Comparison of ENCODE assay signal across 27 cellular contexts in genomic region chr11:88861618-88862017, GRCh38.
DNase-seq lines count a peak whose midpoint lies in the region; ATAC-seq lines count a peak whose summit lies in the region.
"Had no signal": no experiment of that assay in that cellular context is flagged by ENCODE, and none has a peak within 500 bp of the region (broad histone marks: within the 10 kb centered on the region; RNA-seq: fewer than 3 reads in every experiment).

No MANE protein-coding gene starts in this region.

- H3K4me3 ChIP-seq in H7 (ENCODE audit: insufficient read depth, low read depth, low read length), result no peak overlapping the region
- H3K4me3 ChIP-seq: A549; BLaER1 treated with 17β-estradiol and CSF1 and Interleukin-3, amounts not matched to agents 10 nM and 100 nM; GM12878; SJSA1 had no signal

- no peaks in the 10 kb centered on the region for H3K27me3 ChIP-seq in H7 (ENCODE audit: control insufficient read depth, insufficient read depth, low read length)
- H3K27me3 ChIP-seq: BLaER1 treated with 17β-estradiol and CSF1 and Interleukin-3, amounts not matched to agents 10 nM and 100 nM; SJSA1 had no signal

- peak; percentile 92 for DNase-seq in NCI-H1105 treated with DMSO at 0.1 percent for 48 hours (lab: John Stamatoyannopoulos, UW)
- DNase-seq in NCI-H1930 (lab: John Stamatoyannopoulos, UW), result peak; percentile 12 to 51
- peak; percentile 95 for DNase-seq in NCI-H69 (lab: John Stamatoyannopoulos, UW)
- no peak for DNase-seq in left colon
- no peak for DNase-seq in kidney tubule cell (ENCODE audit: low spot score)
- no peak for DNase-seq in H7
- DNase-seq: AML-193; CD4-positive, alpha-beta T cell; DMS79; EL; GDM1; Karpas-422; NCI-H1092; NCI-H1694 treated with DMSO at 0.1 percent for 48 hours; NCI-H2171; NCI-H226; NCI-H510A treated with DMSO at 0.1 percent for 48 hours; NCI-H82; Right ventricle myocardium superior; RPMI8226 had no signal

- intact Hi-C loops in left colon (cut with DNase I, micrococcal nuclease), result no loop called here

- H3K36me3 ChIP-seq in H7 (replicated peaks; ENCODE audit: control insufficient read depth, insufficient read depth, low read length), result no peaks in the 10 kb centered on the region
- H3K36me3 ChIP-seq: BLaER1 treated with 17β-estradiol and CSF1 and Interleukin-3, amounts not matched to agents 10 nM and 100 nM; SJSA1 had no signal

- ATAC-seq in left colon (peak; percentile 59), GM18867 (IDR thresholded peaks at IDR 0.05; ENCODE audit: unreplicated experiment) (no peak)
- ATAC-seq: A549, GM12878, HCT116, HepG2 had no signal

Comparison
In these comparisons a context has a peak if more than half of its experiments do, and no peak if none do; other contexts are left out.
1. DNase-seq: peak in NCI-H1105 treated with DMSO at 0.1 percent for 48 hours (single experiment), NCI-H1930 (2 of 2) and NCI-H69 (single experiment); none in left colon (0 of 2), kidney tubule cell (single experiment) and H7 (single experiment).